Comparison of ENCODE assay signal across 11 cellular contexts in the genomic region with DNA sequence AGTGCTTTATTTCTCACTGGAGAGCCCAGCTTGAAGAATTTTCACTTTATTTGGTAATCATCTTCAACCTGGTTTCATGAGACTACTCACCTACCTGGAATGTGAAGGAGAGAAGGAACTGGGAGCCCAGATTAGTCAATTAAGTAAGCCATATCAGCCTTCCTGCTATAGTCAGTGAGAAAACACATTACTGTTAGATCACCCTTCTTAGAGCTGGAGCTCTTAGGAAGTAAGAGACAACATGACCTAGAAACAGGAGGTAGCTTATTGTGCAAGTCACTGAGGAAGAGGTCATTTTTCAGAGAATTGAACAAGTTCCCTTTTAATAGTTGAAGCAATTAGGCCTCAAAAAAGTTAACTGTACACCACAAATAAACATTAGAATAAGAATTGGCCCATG.
DNase-seq lines count a peak whose midpoint lies in the region; ATAC-seq and TF ChIP-seq lines count a peak whose summit lies in the region.
"Had no signal": no experiment of that assay in that cellular context is flagged by ENCODE, and none has a peak within 500 bp of the region (broad histone marks: within the 10 kb centered on the region; RNA-seq: fewer than 3 reads in every experiment).

No MANE protein-coding gene starts in this region.

- DNase-seq in ELR (ENCODE audit: low read depth), result peak; percentile 83
- peak; percentile 5 for DNase-seq in NCI-H2196 (lab: John Stamatoyannopoulos, UW; ENCODE audit: unreplicated experiment)
- peak; percentile 81 for DNase-seq in choroid plexus epithelial cell (ENCODE audit: low read depth)
- no peak for DNase-seq in DMS153 treated with DMSO at 0.1 percent for 48 hours (lab: John Stamatoyannopoulos, UW; ENCODE audit: unreplicated experiment)
- no peak for DNase-seq in NCI-H1417 treated with DMSO at 0.1 percent for 48 hours (lab: John Stamatoyannopoulos, UW)
- DNase-seq: midbrain had no signal

- ATAC-seq in GM21447 (IDR thresholded peaks at IDR 0.05; ENCODE audit: unreplicated experiment) (no peak), GM21381 (IDR thresholded peaks at IDR 0.05; ENCODE audit: unreplicated experiment) (no peak)

- peaks cover 3% of the 10 kb centered on the region for H3K36me3 ChIP-seq in neutrophil

- H3K27ac ChIP-seq in neutrophil, result peak overlapping the region; percentile 93
- H3K27ac ChIP-seq: coronary artery had no signal

- H3K4me3 ChIP-seq in choroid plexus epithelial cell (ENCODE audit: low read depth, low read length) (no peak overlapping the region), neutrophil (ENCODE audit: low read depth in 1 of 2, low read length in 1 of 2) (peak overlapping the region; percentile 51 to 57)
- H3K4me3 ChIP-seq: coronary artery, thoracic aorta had no signal

- H3K9me3 ChIP-seq in neutrophil, result no peaks in the 10 kb centered on the region
- H3K9me3 ChIP-seq: thoracic aorta had no signal

- TF ChIP-seq CTCF in choroid plexus epithelial cell (conservative IDR thresholded peaks at IDR 0.05; ENCODE audit: low read depth, low read length) (no peak), neutrophil (IDR thresholded peaks at IDR 0.05) (no peak)

- H3K4me1 ChIP-seq in neutrophil (ENCODE audit: control insufficient read depth in 1 of 2, insufficient read depth in 1 of 2, low read depth in 1 of 2, low read length in 1 of 2), result peaks cover 30 to 31% of the 10 kb centered on the region in 2 experiments

- H3K27me3 ChIP-seq in neutrophil, result no peaks in the 10 kb centered on the region

Comparison
In these comparisons a context has a peak if more than half of its experiments do, and no peak if none do; other contexts are left out.
1. DNase-seq: peak in ELR (single experiment), NCI-H2196 (single experiment) and choroid plexus epithelial cell (single experiment); none in DMS153 treated with DMSO at 0.1 percent for 48 hours (single experiment) and NCI-H1417 treated with DMSO at 0.1 percent for 48 hours (single experiment).